Comparison of ENCODE assay signal across 7 cellular contexts in genomic region chr11:4181780-4182721, GRCh38.
DNase-seq lines count a peak whose midpoint lies in the region; ATAC-seq, FAIRE-seq and TF ChIP-seq lines count a peak whose summit lies in the region.

No MANE protein-coding gene starts in this region.

- H3K27ac ChIP-seq in substantia nigra (ENCODE audit: low read depth, low read length, poor library complexity, severe bottlenecking), result no peak overlapping the region

- FAIRE-seq in bronchial epithelial cell (lab: Jason Lieb, UNC), result peak; percentile 47

- H3K36me3 ChIP-seq in bronchial epithelial cell (ENCODE audit: control insufficient read depth, insufficient read depth, low read length), result no peaks in the 10 kb centered on the region

- no peaks in the 10 kb centered on the region for H3K27me3 ChIP-seq in bronchial epithelial cell (ENCODE audit: control insufficient read depth, insufficient read depth, low read length)

- ATAC-seq in GM19438 (IDR thresholded peaks at IDR 0.05; ENCODE audit: low read depth, unreplicated experiment), result peak; percentile 56
- peak; percentile 84 for ATAC-seq in HG03565 (IDR thresholded peaks at IDR 0.05; ENCODE audit: unreplicated experiment)
- ATAC-seq in left lobe of liver, result peak; percentile 78

- no peak overlapping the region for H3K4me3 ChIP-seq in bronchial epithelial cell (ENCODE audit: low read depth, low read length)

- peak; percentile 90 for TF ChIP-seq CTCF in bronchial epithelial cell (IDR thresholded peaks at IDR 0.05; ENCODE audit: insufficient read depth, low read length, severe bottlenecking)

- DNase-seq in ELF-1 (ENCODE audit: low read depth, low spot score) (peak; percentile 86), bronchial epithelial cell (ENCODE audit: low read depth) (peak; percentile 52), left lobe of liver (ENCODE audit: low spot score) (peak; percentile 80), substantia nigra (lab: John Stamatoyannopoulos, UW) (peak in 30 of 49 donors; percentile 6 to 50 (median 26))

TF ChIP-seq in PFSK-1, 5 proteins besides CTCF, POLR2A, EP300 and RAD21:
- no peak for TF ChIP-seq POLR2AphosphoS5 (IDR thresholded peaks at IDR 0.05; ENCODE audit: low read depth, low read length)
- TF ChIP-seq TAF1 (IDR thresholded peaks at IDR 0.05; ENCODE audit: borderline replicate concordance, insufficient read depth, low read length), result no peak
- peak; percentile 70 for TF ChIP-seq FOXP2 (optimal IDR thresholded peaks at IDR 0.05; ENCODE audit: borderline replicate concordance, extremely low read depth, extremely low read length, insufficient read depth)
- TF ChIP-seq SIN3A (IDR thresholded peaks at IDR 0.05; ENCODE audit: borderline replicate concordance, insufficient read depth, low read length), result no peak

Comparison
In these comparisons a context has a peak if more than half of its experiments do, and no peak if none do; other contexts are left out.
1. DNase-seq: peak in every context shown above with its lines; median percentile 86 in ELF-1; 80 in left lobe of liver; 52 in bronchial epithelial cell; 26 in substantia nigra.